Comparison of ENCODE assay signal across 20 cellular contexts in the genomic region with DNA sequence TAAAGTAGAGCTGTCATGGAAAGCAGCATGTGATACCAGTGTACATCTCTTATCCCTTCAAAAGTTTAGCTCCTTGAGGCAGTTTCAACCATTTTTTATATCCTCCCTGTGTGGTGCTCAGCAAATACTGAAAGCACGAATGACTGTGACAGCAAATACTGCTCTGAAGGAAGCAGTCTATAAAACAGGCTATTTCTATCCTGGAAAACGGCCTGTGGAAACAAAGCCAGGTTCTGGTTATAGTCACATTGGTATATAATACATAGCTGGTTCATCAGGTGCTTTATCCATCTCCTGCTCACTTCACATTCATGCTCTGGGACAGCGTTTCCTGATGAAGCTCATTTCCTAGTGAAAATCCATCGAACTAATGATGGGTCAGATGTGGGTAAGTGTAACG. TPM values are rescaled to one million over a fixed set of nuclear protein-coding genes. Genes with fewer than 3 reads are reported as not detected.
A peak's percentile ranks its signal among the peaks of the same experiment; 100 is the strongest.
DNase-seq lines count a peak whose midpoint lies in the region; ATAC-seq and TF ChIP-seq lines count a peak whose summit lies in the region.
"Had no signal": no experiment of that assay in that cellular context is flagged by ENCODE, and none has a peak within 500 bp of the region (broad histone marks: within the 10 kb centered on the region; RNA-seq: fewer than 3 reads in every experiment).

No MANE protein-coding gene starts in this region.

- no peaks in the 10 kb centered on the region for H3K27me3 Mint-ChIP-seq in HFFc6 (ENCODE audit: insufficient read depth)
- H3K27me3 Mint-ChIP-seq in activated CD8-positive, alpha-beta T cell treated with anti-CD3 and anti-CD28 coated beads, Interleukin-2, amount 10 ng/mL, durations not matched to agents 7 days and 5 days (ENCODE audit: low read depth) = no peaks in the 10 kb centered on the region

- intact Hi-C loops in ascending aorta (cut with DNase I) (no loop called here), transverse colon (cut with DNase I; ENCODE audit: low total_unique reads) (no loop called here)

- no peak for TF ChIP-seq EP300 in transverse colon (IDR thresholded peaks at IDR 0.05; ENCODE audit: low read depth)

- no peak for DNase-seq in HFFc6
- no peak for DNase-seq in ascending aorta (ENCODE audit: low spot score in 2 of 2)
- DNase-seq in transverse colon = no peak
- no peak for DNase-seq in activated CD8-positive, alpha-beta T cell treated with anti-CD3 and anti-CD28 coated beads, Interleukin-2, amount 10 ng/mL, durations not matched to agents 7 days and 5 days
- no peak for DNase-seq in hypothalamus (lab: John Stamatoyannopoulos, UW)
- DNase-seq: Calu3; CD8-positive, alpha-beta T cell; DMS53; MG63; NCI-H1048; NCI-H1436; NCI-H2029; NCI-H2171; NCI-H446; NCI-H69; Peyer's patch had no signal

- in situ Hi-C loops in transverse colon (cut with MboI; ENCODE audit: low pct_ligation_motif_present in 1 of 4, low pct_unique_long_range_greater_than_20kb in 1 of 4, low sequenced_read_pairs in 3 of 4) = no loop called here

- H3K27me3 ChIP-seq in ascending aorta = no peaks in the 10 kb centered on the region
- H3K27me3 ChIP-seq in skeletal muscle tissue (ENCODE audit: control insufficient read depth in 3 of 3, insufficient read depth in 3 of 3, low read length in 3 of 3) = no peaks in the 10 kb centered on the region
- H3K27me3 ChIP-seq in transverse colon = no peaks in the 10 kb centered on the region
- H3K27me3 ChIP-seq: BLaER1, MG63, Peyer's patch, SJSA1 had no signal

- peak overlapping the region; percentile 41 to 50 for H3K27ac ChIP-seq in ascending aorta
- H3K27ac ChIP-seq in skeletal muscle tissue (ENCODE audit: low read depth, low read length) = peak overlapping the region; percentile 17
- peak overlapping the region; percentile 11 to 28 (median 22) for H3K27ac ChIP-seq in transverse colon
- H3K27ac ChIP-seq: BLaER1, SJSA1 had no signal

- H3K36me3 Mint-ChIP-seq in HFFc6 (ENCODE audit: low read depth) = no peaks in the 10 kb centered on the region; the same call in 1 of the 2 replicates
- no peaks in the 10 kb centered on the region for H3K36me3 Mint-ChIP-seq in activated CD8-positive, alpha-beta T cell treated with anti-CD3 and anti-CD28 coated beads, Interleukin-2, amount 10 ng/mL, durations not matched to agents 7 days and 5 days (ENCODE audit: low read depth)
- H3K36me3 Mint-ChIP-seq: CD8-positive, alpha-beta T cell had no signal

- no peaks in the 10 kb centered on the region for H3K9me3 Mint-ChIP-seq in HFFc6
- H3K9me3 Mint-ChIP-seq in activated CD8-positive, alpha-beta T cell treated with anti-CD3 and anti-CD28 coated beads, Interleukin-2, amount 10 ng/mL, durations not matched to agents 7 days and 5 days (ENCODE audit: insufficient read depth) = no peaks in the 10 kb centered on the region

- H3K9me3 ChIP-seq in ascending aorta = no peaks in the 10 kb centered on the region
- no peaks in the 10 kb centered on the region for H3K9me3 ChIP-seq in skeletal muscle tissue (ENCODE audit: control insufficient read depth in 3 of 3, low read length in 3 of 3)
- H3K9me3 ChIP-seq in transverse colon = no peaks in the 10 kb centered on the region
- H3K9me3 ChIP-seq: BLaER1, MG63, Peyer's patch, SJSA1 had no signal

- ATAC-seq in activated CD8-positive, alpha-beta T cell treated with anti-CD3 and anti-CD28 coated beads, Interleukin-2, amount 10 ng/mL, durations not matched to agents 7 days and 5 days = no peak
- ATAC-seq in HG02870 (IDR thresholded peaks at IDR 0.05; ENCODE audit: unreplicated experiment) = no peak
- ATAC-seq: CD8-positive, alpha-beta T cell had no signal

- H3K9ac ChIP-seq in skeletal muscle tissue (ENCODE audit: low read depth in 1 of 3, low read length in 3 of 3) = peak overlapping the region in 2 of 3 donors; percentile 34 to 40
- H3K9ac ChIP-seq: BLaER1 had no signal

- no peaks in the 10 kb centered on the region for H3K36me3 ChIP-seq in ascending aorta
- no peaks in the 10 kb centered on the region for H3K36me3 ChIP-seq in skeletal muscle tissue (ENCODE audit: control insufficient read depth in 3 of 3, insufficient read depth in 3 of 3, low read length in 3 of 3)
- H3K36me3 ChIP-seq in transverse colon = no peaks in the 10 kb centered on the region
- H3K36me3 ChIP-seq: BLaER1, MG63, Peyer's patch, SJSA1 had no signal

- H3K4me1 Mint-ChIP-seq in HFFc6 (ENCODE audit: low read depth) = peaks cover 50% of the 10 kb centered on the region
- no peaks in the 10 kb centered on the region for H3K4me1 Mint-ChIP-seq in activated CD8-positive, alpha-beta T cell treated with anti-CD3 and anti-CD28 coated beads, Interleukin-2, amount 10 ng/mL, durations not matched to agents 7 days and 5 days (ENCODE audit: low read depth)

- TF ChIP-seq CTCF in HFFc6 (IDR thresholded peaks at IDR 0.05) (no peak), ascending aorta (IDR thresholded peaks at IDR 0.05) (no peak), transverse colon (IDR thresholded peaks at IDR 0.05) (no peak)

- H3K4me1 ChIP-seq in ascending aorta (peaks cover 0 to 43% of the 10 kb centered on the region in 2 donors), skeletal muscle tissue (ENCODE audit: control insufficient read depth in 3 of 3, insufficient read depth in 3 of 3, low read length in 3 of 3) (peaks cover 22 to 56% (median 43%) of the 10 kb centered on the region in 3 donors), transverse colon (peaks cover 0 to 12% (median 9%) of the 10 kb centered on the region in 4 donors)
- H3K4me1 ChIP-seq: BLaER1, Peyer's patch had no signal

- POLR2A ChIA-PET in activated CD8-positive, alpha-beta T cell treated with anti-CD3 and anti-CD28 coated beads, Interleukin-2, amount 10 ng/mL, durations not matched to agents 7 days and 5 days (lab: Charles Lee) = no interaction called here

- H3K27ac Mint-ChIP-seq in HFFc6 = peak overlapping the region; percentile 27; the same call in 1 of the 2 replicates
- H3K27ac Mint-ChIP-seq in activated CD8-positive, alpha-beta T cell treated with anti-CD3 and anti-CD28 coated beads, Interleukin-2, amount 10 ng/mL, durations not matched to agents 7 days and 5 days = no peak overlapping the region
- H3K27ac Mint-ChIP-seq: CD8-positive, alpha-beta T cell had no signal

- no peak for TF ChIP-seq POLR2A in transverse colon (IDR thresholded peaks at IDR 0.05)

- WGBS in transverse colon (ENCODE audit: low coverage in 1 of 2), 2 donors = 38 to 62% methylated on average over 2 to 5 of the region's 5 CpGs

- H3K4me3 Mint-ChIP-seq in HFFc6 = no peak overlapping the region
- H3K4me3 Mint-ChIP-seq in activated CD8-positive, alpha-beta T cell treated with anti-CD3 and anti-CD28 coated beads, Interleukin-2, amount 10 ng/mL, durations not matched to agents 7 days and 5 days = no peak overlapping the region
- H3K4me3 Mint-ChIP-seq: CD8-positive, alpha-beta T cell had no signal

- H3K4me3 ChIP-seq in ascending aorta = peak overlapping the region in 1 of 2 donors; percentile 27
- H3K4me3 ChIP-seq in skeletal muscle tissue (ENCODE audit: low read length in 3 of 3) = peak overlapping the region in 1 of 3 donors; percentile 32
- H3K4me3 ChIP-seq in transverse colon = no peak overlapping the region
- H3K4me3 ChIP-seq: BLaER1, MG63, Peyer's patch, SJSA1 had no signal

- CTCF ChIA-PET in activated CD8-positive, alpha-beta T cell treated with anti-CD3 and anti-CD28 coated beads, Interleukin-2, amount 10 ng/mL, durations not matched to agents 7 days and 5 days (lab: Charles Lee) = no interaction called here

RNA-seq across cellular contexts. Expression of a gene that starts 50.4 kb away (rescaled TPM):
- total RNA-seq in HFFc6 (2021; fragmentation: NEBNext Ultra II Directional; extraction: Animal tissue kit (Norgen Biotek cat#: 25700)) = 10 to 100 TPM; 24.6 to 30.2 (median 27.2) TPM
- total RNA-seq in ascending aorta (30.3 TPM), skeletal muscle tissue (89.2 TPM), transverse colon (100 to 1,000 TPM in 1 of 4 donors, 10 to 100 TPM in 3; 50.7 to 133 (median 66.3) TPM)
- under 1 TPM; 0.29 to 0.86 TPM for total RNA-seq in activated CD8-positive, alpha-beta T cell treated with anti-CD3 and anti-CD28 coated beads, Interleukin-2, amount 10 ng/mL, durations not matched to agents 7 days and 5 days

Comparison
In these comparisons a context has a peak if more than half of its experiments do, and no peak if none do; other contexts are left out.
1. RNA of a gene that starts 50.4 kb away (total RNA-seq): 89.2 TPM in skeletal muscle tissue (single experiment), 50.7 to 133 TPM in transverse colon, 30.3 TPM in ascending aorta (single experiment) and 24.6 to 30.2 TPM in HFFc6; 0.29 to 0.86 TPM in activated CD8-positive, alpha-beta T cell treated with anti-CD3 and anti-CD28 coated beads, Interleukin-2, amount 10 ng/mL, durations not matched to agents 7 days and 5 days; every median in the first group is over 10 times any median in the second.
2. Peak in every context shown above with its lines, with median percentiles within 50 percentile points of each other: H3K27ac ChIP-seq.